Comparison of ENCODE assay signal across 9 cellular contexts in the genomic region with DNA sequence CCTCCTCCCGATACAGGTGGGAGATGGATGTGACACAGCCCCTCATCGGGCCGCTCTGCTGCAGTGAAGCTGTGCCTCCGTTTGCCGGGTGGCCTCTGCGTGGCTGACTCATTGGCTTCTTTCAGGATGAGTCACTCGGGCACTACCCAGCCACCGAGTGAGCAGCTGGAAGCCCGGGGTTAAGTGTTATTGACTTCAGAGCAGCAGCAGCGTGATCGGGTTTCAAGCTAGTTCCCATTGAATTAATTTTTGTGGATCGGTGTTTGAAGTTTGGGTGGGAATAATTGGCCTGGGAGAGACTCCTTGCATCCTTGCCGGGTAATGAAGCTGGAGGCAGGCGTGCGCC.
DNase-seq lines count a peak whose midpoint lies in the region; ATAC-seq, FAIRE-seq and TF ChIP-seq lines count a peak whose summit lies in the region.
"Had no signal": no experiment of that assay in that cellular context is flagged by ENCODE, and none has a peak within 500 bp of the region (broad histone marks: within the 10 kb centered on the region; RNA-seq: fewer than 3 reads in every experiment).

No MANE protein-coding gene starts in this region.

- POLR2A ChIA-PET in Caco-2 (lab: Charles Lee), result no interaction called here

- no TSS peak for BruUV-seq in Caco-2 (replicated peaks; lab: Mats Ljungman, UMichigan)

- no peaks in the 10 kb centered on the region for H3K27me3 ChIP-seq in Caco-2 (replicated peaks; ENCODE audit: control insufficient read depth, insufficient read depth, low read length)

- no peak for TF ChIP-seq POLR2A in GM18505 (IDR thresholded peaks at IDR 0.05; ENCODE audit: borderline replicate concordance, extremely low read depth, insufficient read depth, insufficient read length)

- H3K4me1 ChIP-seq in Caco-2, result no peaks in the 10 kb centered on the region

- no peaks in the 10 kb centered on the region for H3K9me3 Mint-ChIP-seq in Caco-2 (ENCODE audit: unreplicated experiment)

- DNase-seq in RCC 7860 (ENCODE audit: low spot score) (peak; percentile 34), iris pigment epithelial cell (ENCODE audit: low read depth) (peak; percentile 14), Caco-2 (no peak)
- no peak for DNase-seq in stimulated activated CD4-positive, alpha-beta T cell treated with anti-CD3 and anti-CD28 coated beads, Interleukin-4, amount 100 ng/mL, for 4 hours
- DNase-seq: mucosa of descending colon had no signal

- FAIRE-seq in RCC 7860 (lab: Jason Lieb, UNC), result no peak

- H3K27ac Mint-ChIP-seq in Caco-2 (ENCODE audit: unreplicated experiment), result no peak overlapping the region

- no peak overlapping the region for H3K4me3 Mint-ChIP-seq in Caco-2 (ENCODE audit: unreplicated experiment)

- peak; percentile 79 for ATAC-seq in GM18505 (IDR thresholded peaks at IDR 0.05; ENCODE audit: unreplicated experiment)
- peak; percentile 56 for ATAC-seq in HG03108 (IDR thresholded peaks at IDR 0.05; ENCODE audit: unreplicated experiment)
- ATAC-seq in GM21367 (IDR thresholded peaks at IDR 0.05; ENCODE audit: unreplicated experiment), result no peak
- no peak for ATAC-seq in HG03280 (IDR thresholded peaks at IDR 0.05; ENCODE audit: unreplicated experiment)
- ATAC-seq: mucosa of descending colon had no signal

- no peaks in the 10 kb centered on the region for H3K4me1 Mint-ChIP-seq in Caco-2 (ENCODE audit: low read depth, unreplicated experiment)

- no peak for TF ChIP-seq CTCF in Caco-2 (IDR thresholded peaks at IDR 0.05; ENCODE audit: insufficient read depth in 1 of 2, low read depth in 1 of 2, low read length in 1 of 2, severe bottlenecking in 1 of 2, unreplicated experiment in 1 of 2)

- CTCF ChIA-PET in Caco-2 (lab: Charles Lee), result no interaction called here

- H3K36me3 ChIP-seq in Caco-2 (ENCODE audit: control insufficient read depth, insufficient read depth, low read length), result no peaks in the 10 kb centered on the region

- H3K9me3 ChIP-seq in Caco-2, result no peaks in the 10 kb centered on the region; the same call in none of the 2 replicates
- H3K9me3 ChIP-seq: mucosa of descending colon had no signal

- no peaks in the 10 kb centered on the region for H3K36me3 Mint-ChIP-seq in Caco-2 (ENCODE audit: insufficient read depth, unreplicated experiment)

- intact Hi-C loops in Caco-2 (cut with micrococcal nuclease; ENCODE audit: unreplicated experiment), result no loop called here

- H3K27me3 Mint-ChIP-seq in Caco-2 (ENCODE audit: insufficient read depth, unreplicated experiment), result peaks cover 2% of the 10 kb centered on the region

- H3K4me3 ChIP-seq in Caco-2 (ENCODE audit: low read depth, low read length), result no peak overlapping the region
- H3K4me3 ChIP-seq: mucosa of descending colon had no signal

Comparison
In these comparisons a context has a peak if more than half of its experiments do, and no peak if none do; other contexts are left out.
1. ATAC-seq: peak in GM18505 (single experiment) and HG03108 (single experiment); none in GM21367 (single experiment) and HG03280 (single experiment).
2. DNase-seq: peak in RCC 7860 (single experiment) and iris pigment epithelial cell (single experiment); none in Caco-2 (0 of 2) and stimulated activated CD4-positive, alpha-beta T cell treated with anti-CD3 and anti-CD28 coated beads, Interleukin-4, amount 100 ng/mL, for 4 hours (0 of 2).